8 cellular contexts compared by ENCODE assay signal in the genomic region with DNA sequence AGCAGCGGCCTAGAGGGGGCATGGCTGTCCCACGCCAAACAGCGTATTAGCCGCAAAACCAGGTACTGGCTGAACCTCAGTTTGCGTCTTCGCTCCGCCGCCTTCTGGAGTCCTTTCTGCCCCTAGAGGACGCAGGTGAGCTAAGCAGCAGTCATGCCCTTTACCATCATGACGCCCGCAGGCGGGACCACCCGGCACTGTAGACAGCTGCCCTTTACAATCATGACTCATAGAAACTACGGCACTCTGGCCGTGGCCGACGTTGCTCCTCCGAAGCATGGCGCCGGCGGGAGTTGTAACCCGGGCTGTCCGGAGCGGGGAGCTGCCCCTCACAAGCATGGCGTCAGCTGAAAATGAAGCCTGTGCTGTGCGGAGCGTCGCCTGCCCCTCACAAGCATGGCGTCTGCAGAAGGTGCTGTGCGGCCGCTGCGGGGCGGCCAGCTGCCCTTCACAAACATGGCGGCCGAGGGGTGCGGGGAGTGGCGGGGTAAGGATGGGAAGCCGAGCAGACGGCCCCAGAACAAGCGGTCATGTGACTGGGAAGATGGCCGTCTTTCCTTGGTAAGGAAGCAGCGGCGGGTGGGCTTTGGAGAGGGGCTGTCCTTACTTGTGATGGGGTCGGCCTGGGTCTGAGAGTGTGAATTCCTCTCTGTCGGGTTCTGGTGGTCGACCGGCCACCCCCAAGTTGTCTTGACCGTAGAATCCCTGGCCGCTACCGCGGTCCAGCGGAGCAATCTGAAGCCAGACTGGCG. TPM values are rescaled to one million over a fixed set of nuclear protein-coding genes. Genes with fewer than 3 reads are reported as not detected.
DNase-seq lines count a peak whose midpoint lies in the region; ATAC-seq and TF ChIP-seq lines count a peak whose summit lies in the region.

A gene with protein sequence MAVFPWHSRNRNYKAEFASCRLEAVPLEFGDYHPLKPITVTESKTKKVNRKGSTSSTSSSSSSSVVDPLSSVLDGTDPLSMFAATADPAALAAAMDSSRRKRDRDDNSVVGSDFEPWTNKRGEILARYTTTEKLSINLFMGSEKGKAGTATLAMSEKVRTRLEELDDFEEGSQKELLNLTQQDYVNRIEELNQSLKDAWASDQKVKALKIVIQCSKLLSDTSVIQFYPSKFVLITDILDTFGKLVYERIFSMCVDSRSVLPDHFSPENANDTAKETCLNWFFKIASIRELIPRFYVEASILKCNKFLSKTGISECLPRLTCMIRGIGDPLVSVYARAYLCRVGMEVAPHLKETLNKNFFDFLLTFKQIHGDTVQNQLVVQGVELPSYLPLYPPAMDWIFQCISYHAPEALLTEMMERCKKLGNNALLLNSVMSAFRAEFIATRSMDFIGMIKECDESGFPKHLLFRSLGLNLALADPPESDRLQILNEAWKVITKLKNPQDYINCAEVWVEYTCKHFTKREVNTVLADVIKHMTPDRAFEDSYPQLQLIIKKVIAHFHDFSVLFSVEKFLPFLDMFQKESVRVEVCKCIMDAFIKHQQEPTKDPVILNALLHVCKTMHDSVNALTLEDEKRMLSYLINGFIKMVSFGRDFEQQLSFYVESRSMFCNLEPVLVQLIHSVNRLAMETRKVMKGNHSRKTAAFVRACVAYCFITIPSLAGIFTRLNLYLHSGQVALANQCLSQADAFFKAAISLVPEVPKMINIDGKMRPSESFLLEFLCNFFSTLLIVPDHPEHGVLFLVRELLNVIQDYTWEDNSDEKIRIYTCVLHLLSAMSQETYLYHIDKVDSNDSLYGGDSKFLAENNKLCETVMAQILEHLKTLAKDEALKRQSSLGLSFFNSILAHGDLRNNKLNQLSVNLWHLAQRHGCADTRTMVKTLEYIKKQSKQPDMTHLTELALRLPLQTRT (plus strand): TSS at position 518 of the 752 bp plus-strand sequence. CDS start 27 bp downstream, at position 545.

- no peaks in the 10 kb centered on the region for H3K27me3 ChIP-seq in esophagus (ENCODE audit: control insufficient read depth in 1 of 2, insufficient read depth in 2 of 2, low read length in 2 of 2)
- H3K27me3 ChIP-seq in muscle layer of colon (ENCODE audit: control insufficient read depth in 1 of 2, insufficient read depth in 2 of 2, low read length in 2 of 2) = no peaks in the 10 kb centered on the region

- peak within 1 kb of the TSS; percentile 89 for H3K9ac ChIP-seq in muscle layer of colon (ENCODE audit: low read length)

- peak; percentile 94 for DNase-seq in DMS79 (lab: John Stamatoyannopoulos, UW)
- peak; percentile 91 for DNase-seq in KG1 (lab: John Stamatoyannopoulos, UW)
- peak; percentile 96 to 98 for DNase-seq in activated T-cell treated with anti-CD3 and anti-CD28 coated beads, Interleukin-2, amount 50 U/mL, for 48 hours
- peak; percentile 89 for DNase-seq in stimulated activated CD8-positive, alpha-beta memory T cell treated with anti-CD3 and anti-CD28 coated beads, Interleukin-7, amount 100 ng/mL, for 24 hours (ENCODE audit: low read depth)

- peak within 1 kb of the TSS; percentile 88 to 93 for H3K27ac ChIP-seq in esophagus (ENCODE audit: low read depth in 2 of 2, low read length in 1 of 2)
- H3K27ac ChIP-seq in muscle layer of colon (ENCODE audit: low read depth, low read length) = peak within 1 kb of the TSS; percentile 74

- no peaks in the 10 kb centered on the region for H3K36me3 ChIP-seq in esophagus (ENCODE audit: control insufficient read depth in 2 of 2, insufficient read depth in 2 of 2, low read length in 1 of 2)
- H3K36me3 ChIP-seq in muscle layer of colon (ENCODE audit: insufficient read depth, low read length) = peaks cover 7% of the 10 kb centered on the region

- 1% methylated on average over 53 of the region's 53 CpGs for WGBS in esophagus, 2 donors

- no peaks in the 10 kb centered on the region for H3K9me3 ChIP-seq in esophagus (ENCODE audit: control insufficient read depth in 2 of 2, insufficient read depth in 1 of 2, low read depth in 1 of 2, low read length in 1 of 2)
- no peaks in the 10 kb centered on the region for H3K9me3 ChIP-seq in muscle layer of colon (ENCODE audit: low read length)

- peaks cover 2 to 4% of the 10 kb centered on the region in 2 donors for H3K4me1 ChIP-seq in esophagus (ENCODE audit: control insufficient read depth in 2 of 2, insufficient read depth in 2 of 2, low read length in 1 of 2)
- peaks cover 9% of the 10 kb centered on the region for H3K4me1 ChIP-seq in muscle layer of colon (ENCODE audit: insufficient read depth, low read length)

- H3K4me3 ChIP-seq in esophagus (ENCODE audit: low read depth in 1 of 2, low read length in 2 of 2) (peak within 1 kb of the TSS; percentile 70 to 79), muscle layer of colon (ENCODE audit: low read depth in 1 of 2, low read length in 2 of 2) (peak within 1 kb of the TSS; percentile 79 to 81)

- peak; percentile 95 for ATAC-seq in GM21717 (IDR thresholded peaks at IDR 0.05; ENCODE audit: unreplicated experiment)

TF ChIP-seq in PFSK-1, 5 proteins besides CTCF, POLR2A, EP300 and RAD21:
- TF ChIP-seq TAF1 (IDR thresholded peaks at IDR 0.05; ENCODE audit: borderline replicate concordance, insufficient read depth, low read length) (peak; percentile 67; the same call in 1 of the 2 replicates), SIN3A (IDR thresholded peaks at IDR 0.05; ENCODE audit: borderline replicate concordance, insufficient read depth, low read length) (0 out of 2 replicates have a peak, but pooled peaks have one; percentile 9), POLR2AphosphoS5 (IDR thresholded peaks at IDR 0.05; ENCODE audit: low read depth, low read length) (0 out of 2 replicates have a peak, but pooled peaks have one; percentile 51), FOXP2 (optimal IDR thresholded peaks at IDR 0.05; ENCODE audit: borderline replicate concordance, extremely low read depth, extremely low read length, insufficient read depth) (peak; percentile 69)
- TF ChIP-seq, protein P1, sequence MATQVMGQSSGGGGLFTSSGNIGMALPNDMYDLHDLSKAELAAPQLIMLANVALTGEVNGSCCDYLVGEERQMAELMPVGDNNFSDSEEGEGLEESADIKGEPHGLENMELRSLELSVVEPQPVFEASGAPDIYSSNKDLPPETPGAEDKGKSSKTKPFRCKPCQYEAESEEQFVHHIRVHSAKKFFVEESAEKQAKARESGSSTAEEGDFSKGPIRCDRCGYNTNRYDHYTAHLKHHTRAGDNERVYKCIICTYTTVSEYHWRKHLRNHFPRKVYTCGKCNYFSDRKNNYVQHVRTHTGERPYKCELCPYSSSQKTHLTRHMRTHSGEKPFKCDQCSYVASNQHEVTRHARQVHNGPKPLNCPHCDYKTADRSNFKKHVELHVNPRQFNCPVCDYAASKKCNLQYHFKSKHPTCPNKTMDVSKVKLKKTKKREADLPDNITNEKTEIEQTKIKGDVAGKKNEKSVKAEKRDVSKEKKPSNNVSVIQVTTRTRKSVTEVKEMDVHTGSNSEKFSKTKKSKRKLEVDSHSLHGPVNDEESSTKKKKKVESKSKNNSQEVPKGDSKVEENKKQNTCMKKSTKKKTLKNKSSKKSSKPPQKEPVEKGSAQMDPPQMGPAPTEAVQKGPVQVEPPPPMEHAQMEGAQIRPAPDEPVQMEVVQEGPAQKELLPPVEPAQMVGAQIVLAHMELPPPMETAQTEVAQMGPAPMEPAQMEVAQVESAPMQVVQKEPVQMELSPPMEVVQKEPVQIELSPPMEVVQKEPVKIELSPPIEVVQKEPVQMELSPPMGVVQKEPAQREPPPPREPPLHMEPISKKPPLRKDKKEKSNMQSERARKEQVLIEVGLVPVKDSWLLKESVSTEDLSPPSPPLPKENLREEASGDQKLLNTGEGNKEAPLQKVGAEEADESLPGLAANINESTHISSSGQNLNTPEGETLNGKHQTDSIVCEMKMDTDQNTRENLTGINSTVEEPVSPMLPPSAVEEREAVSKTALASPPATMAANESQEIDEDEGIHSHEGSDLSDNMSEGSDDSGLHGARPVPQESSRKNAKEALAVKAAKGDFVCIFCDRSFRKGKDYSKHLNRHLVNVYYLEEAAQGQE (IDR thresholded peaks at IDR 0.05; ENCODE audit: insufficient read depth in 1 of 2, low read depth in 2 of 2, low read length in 2 of 2) = no peak

RNA-seq across cellular contexts. Expression of the gene that starts here (rescaled TPM):
- polyA plus RNA-seq in PFSK-1 (2012; ENCODE audit: insufficient read length, low read depth) = 11.4 TPM
- polyA plus RNA-seq in esophagus = 10 to 100 TPM; 21.3 to 25.3 TPM

Comparison
In these comparisons a context has a peak if more than half of its experiments do, and no peak if none do; other contexts are left out.
1. Peak in every context shown above with its lines: DNase-seq, ATAC-seq, H3K4me3 ChIP-seq and H3K27ac ChIP-seq.